Comparison of ENCODE assay signal across 1 cellular context in the genomic region with DNA sequence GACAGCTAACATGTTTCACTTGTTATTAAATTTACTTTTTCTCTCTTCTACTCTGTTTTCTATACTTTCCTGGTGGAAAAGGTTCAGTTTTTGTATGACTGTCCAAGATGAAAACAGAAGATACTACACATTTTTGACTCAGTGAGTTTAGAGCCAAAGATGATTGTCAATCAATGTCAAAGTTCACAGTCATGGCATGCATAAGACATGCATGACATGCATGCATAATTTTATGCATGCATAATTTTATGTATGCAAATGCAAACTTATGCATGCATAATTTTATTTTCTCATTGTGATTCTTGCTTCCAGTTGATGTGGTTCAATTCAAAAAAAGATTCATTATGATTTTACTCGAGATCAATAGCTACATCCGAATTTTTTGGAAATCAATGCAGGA.
TF ChIP-seq lines count a peak whose summit lies in the region.

No MANE protein-coding gene starts in this region.

TF ChIP-seq in GM23338, 12 proteins besides CTCF, POLR2A, EP300 and RAD21 (continued from another document):
- TF ChIP-seq EZH2 (IDR thresholded peaks at IDR 0.05; ENCODE audit: low read depth, unreplicated experiment) = no peak
